In genomic region chr3:24202071-24202470, GRCh38 we compare ENCODE assay signal across 28 cellular contexts.
"Had no signal": no experiment of that assay in that cellular context is flagged by ENCODE, and none has a peak within 500 bp of the region (broad histone marks: within the 10 kb centered on the region; RNA-seq: fewer than 3 reads in every experiment).

No MANE protein-coding gene starts in this region.

- H3K27ac Mint-ChIP-seq: activated CD4-positive, alpha-beta T cell treated with anti-CD3 and anti-CD28 coated beads, Interleukin-2, amount 10 ng/mL, durations not matched to agents 7 days and 5 days; activated CD8-positive, alpha-beta memory T cell treated with anti-CD3 and anti-CD28 coated beads, Interleukin-2, amount 10 ng/mL, durations not matched to agents 7 days and 5 days; activated CD8-positive, alpha-beta T cell treated with anti-CD3 and anti-CD28 coated beads for 36 hours; activated naive CD4-positive, alpha-beta T cell treated with anti-CD3 and anti-CD28 coated beads, Interleukin-2, amount 50 U/mL, for 24 hours; activated T-helper 1 cell treated with anti-CD3 and anti-CD28 coated beads, Interleukin-12 subunit alpha, Interleukin-12 subunit beta, Interleukin-2, Interleukin-4 antibody, amounts not matched to agents 30 ng/mL and 10 ng/mL and 1 ng/mL, durations not matched to agents 14 hours and 24 hours and 36 hours; brain; dendritic cell treated with granulocyte-macrophage colony-stimulating factor and Interleukin-4, amounts not matched to agents 40 ng/mL and 50 ng/mL, for 4 days; immature natural killer cell; naive thymus-derived CD4-positive, alpha-beta T cell; neural progenitor cell; T-helper 2 cell treated with Interferon-gamma antibody and Interleukin-4, amounts not matched to agents 5 μg/mL and 100 μg/mL, for 36 hours; type B pancreatic cell had no signal

- H3K9ac ChIP-seq: neural progenitor cell had no signal

- H3K4me2 ChIP-seq: neural progenitor cell had no signal

- DNase-seq: activated CD4-positive, alpha-beta T cell treated with anti-CD3 and anti-CD28 coated beads, Interleukin-2, amount 10 ng/mL, durations not matched to agents 7 days and 5 days; activated CD8-positive, alpha-beta memory T cell treated with anti-CD3 and anti-CD28 coated beads, Interleukin-2, amount 10 ng/mL, durations not matched to agents 7 days and 5 days; activated CD8-positive, alpha-beta T cell treated with anti-CD3 and anti-CD28 coated beads for 36 hours; activated gamma-delta T cell; activated T-cell treated with anti-CD3 and anti-CD28 coated beads for 4 hours; aorta; effector CD4-positive, alpha-beta T cell; foreskin keratinocyte; immature natural killer cell; left lung; naive thymus-derived CD4-positive, alpha-beta T cell; posterior cingulate gyrus; sigmoid colon; spleen; stimulated activated CD4-positive, alpha-beta T cell treated with anti-CD3 and anti-CD28 coated beads, Interleukin-4, amount 100 ng/mL, for 1 hour; stimulated activated naive CD4-positive, alpha-beta T cell treated with Interleukin-2 at 50 U/mL for 16 hours had no signal

- H3K9me3 ChIP-seq: sigmoid colon, thoracic aorta, vagina had no signal

- H3K27me3 Mint-ChIP-seq: activated CD4-positive, alpha-beta T cell treated with anti-CD3 and anti-CD28 coated beads, Interleukin-2, amount 10 ng/mL, durations not matched to agents 7 days and 5 days; dendritic cell treated with granulocyte-macrophage colony-stimulating factor and Interleukin-4, amounts not matched to agents 40 ng/mL and 50 ng/mL, for 4 days had no signal

- H3K4me3 Mint-ChIP-seq: activated CD4-positive, alpha-beta T cell treated with anti-CD3 and anti-CD28 coated beads, Interleukin-2, amount 10 ng/mL, durations not matched to agents 7 days and 5 days; activated CD8-positive, alpha-beta memory T cell treated with anti-CD3 and anti-CD28 coated beads, Interleukin-2, amount 10 ng/mL, durations not matched to agents 7 days and 5 days; activated CD8-positive, alpha-beta T cell treated with anti-CD3 and anti-CD28 coated beads for 36 hours; activated naive CD4-positive, alpha-beta T cell treated with anti-CD3 and anti-CD28 coated beads, Interleukin-2, amount 50 U/mL, for 24 hours; activated T-helper 1 cell treated with anti-CD3 and anti-CD28 coated beads, Interleukin-12 subunit alpha, Interleukin-12 subunit beta, Interleukin-2, Interleukin-4 antibody, amounts not matched to agents 30 ng/mL and 10 ng/mL and 1 ng/mL, durations not matched to agents 14 hours and 24 hours and 36 hours; brain; dendritic cell treated with granulocyte-macrophage colony-stimulating factor and Interleukin-4, amounts not matched to agents 40 ng/mL and 50 ng/mL, for 4 days; immature natural killer cell; naive thymus-derived CD4-positive, alpha-beta T cell; neural progenitor cell; T-helper 2 cell treated with Interferon-gamma antibody and Interleukin-4, amounts not matched to agents 5 μg/mL and 100 μg/mL, for 36 hours; type B pancreatic cell had no signal

- H3K27ac ChIP-seq: foreskin keratinocyte, left lung, neural progenitor cell, sigmoid colon, spleen, thoracic aorta, vagina, VCaP had no signal

- H2AFZ ChIP-seq: neural progenitor cell had no signal

- H3K4me1 Mint-ChIP-seq: activated CD4-positive, alpha-beta T cell treated with anti-CD3 and anti-CD28 coated beads, Interleukin-2, amount 10 ng/mL, durations not matched to agents 7 days and 5 days; activated CD8-positive, alpha-beta memory T cell treated with anti-CD3 and anti-CD28 coated beads, Interleukin-2, amount 10 ng/mL, durations not matched to agents 7 days and 5 days; activated naive CD4-positive, alpha-beta T cell treated with anti-CD3 and anti-CD28 coated beads, Interleukin-2, amount 50 U/mL, for 24 hours; brain; immature natural killer cell; naive thymus-derived CD4-positive, alpha-beta T cell; neural progenitor cell had no signal

- H3K36me3 Mint-ChIP-seq: activated CD8-positive, alpha-beta memory T cell treated with anti-CD3 and anti-CD28 coated beads, Interleukin-2, amount 10 ng/mL, durations not matched to agents 7 days and 5 days; activated naive CD4-positive, alpha-beta T cell treated with anti-CD3 and anti-CD28 coated beads, Interleukin-2, amount 50 U/mL, for 24 hours; brain; immature natural killer cell; neural progenitor cell; type B pancreatic cell had no signal

- H3K4me1 ChIP-seq: foreskin keratinocyte, left lung, neural progenitor cell, spleen, vagina had no signal

- H3K4me3 ChIP-seq: left lung, lung, neural progenitor cell, sigmoid colon, spleen, thoracic aorta, vagina had no signal

- H3K36me3 ChIP-seq: left lung, neural progenitor cell, spleen, thoracic aorta, vagina had no signal

- H3K9me3 Mint-ChIP-seq: activated CD8-positive, alpha-beta T cell treated with anti-CD3 and anti-CD28 coated beads for 36 hours; activated T-helper 1 cell treated with anti-CD3 and anti-CD28 coated beads, Interleukin-12 subunit alpha, Interleukin-12 subunit beta, Interleukin-2, Interleukin-4 antibody, amounts not matched to agents 30 ng/mL and 10 ng/mL and 1 ng/mL, durations not matched to agents 14 hours and 24 hours and 36 hours; T-helper 2 cell treated with Interferon-gamma antibody and Interleukin-4, amounts not matched to agents 5 μg/mL and 100 μg/mL, for 36 hours had no signal

- ATAC-seq: activated CD4-positive, CD25-positive, alpha-beta regulatory T cell treated with anti-CD3 and anti-CD28 coated beads, Interleukin-2, amount 50 U/mL, for 24 hours; activated CD8-positive, alpha-beta memory T cell treated with anti-CD3 and anti-CD28 coated beads, Interleukin-2, amount 10 ng/mL, durations not matched to agents 7 days and 5 days; activated CD8-positive, alpha-beta T cell treated with anti-CD3 and anti-CD28 coated beads for 36 hours; left lung; naive thymus-derived CD4-positive, alpha-beta T cell had no signal

- H3K27me3 ChIP-seq: foreskin keratinocyte, left lung, neural progenitor cell, sigmoid colon, spleen, vagina had no signal
